ENCODE assay signal across 19 cellular contexts in the genomic region with DNA sequence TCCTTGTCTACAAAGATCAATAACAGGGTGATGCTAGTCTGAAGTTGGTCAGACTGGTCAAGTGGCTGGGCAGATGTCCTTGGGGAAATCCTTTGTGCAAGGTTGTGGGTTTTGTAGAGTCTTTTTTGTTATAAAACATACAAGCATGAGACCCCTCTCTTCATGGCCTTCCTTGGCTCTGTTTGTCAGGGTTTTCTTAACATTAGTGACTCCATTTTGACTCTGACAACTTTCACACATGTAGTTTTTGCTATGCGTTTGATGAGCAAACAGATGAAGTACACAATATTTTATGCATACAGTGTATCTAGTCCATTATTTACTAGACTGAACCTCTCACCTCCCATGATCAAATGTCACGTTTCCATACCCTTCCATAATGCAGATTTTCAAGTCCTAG.
A peak's percentile ranks its signal among the peaks of the same experiment; 100 is the strongest.
DNase-seq lines count a peak whose midpoint lies in the region; ATAC-seq, FAIRE-seq and TF ChIP-seq lines count a peak whose summit lies in the region.
"Had no signal": no experiment of that assay in that cellular context is flagged by ENCODE, and none has a peak within 500 bp of the region (broad histone marks: within the 10 kb centered on the region; RNA-seq: fewer than 3 reads in every experiment).

No MANE protein-coding gene starts in this region.

- H3K9me3 ChIP-seq in K562 (replicated peaks; ENCODE audit: control insufficient read depth, insufficient read depth, low read depth, low read length) = no peaks in the 10 kb centered on the region
- H3K9me3 ChIP-seq: BE2C had no signal

- TF ChIP-seq RAD21 in K562 (CRISPR knock-in tag; conservative IDR thresholded peaks at IDR 0.05 in 1 of 2, IDR thresholded peaks at IDR 0.05 in 1 of 2) = no peak

- TF ChIP-seq POLR2A in K562 (conservative IDR thresholded peaks at IDR 0.05) = no peak

- H3K9me1 ChIP-seq in K562 (ENCODE audit: control insufficient read depth, insufficient read depth, low read length) = no peaks in the 10 kb centered on the region

- peaks cover 34% of the 10 kb centered on the region for H3K4me1 Mint-ChIP-seq in activated CD4-positive, alpha-beta T cell treated with anti-CD3 and anti-CD28 coated beads, Interleukin-2, amount 10 ng/mL, durations not matched to agents 24 days and 14 days
- peaks cover 36% of the 10 kb centered on the region for H3K4me1 Mint-ChIP-seq in activated CD4-positive, alpha-beta memory T cell treated with anti-CD3 and anti-CD28 coated beads for 36 hours (ENCODE audit: low read depth)

- peaks cover under 1% of the 10 kb centered on the region for H3K36me3 Mint-ChIP-seq in activated CD4-positive, alpha-beta T cell treated with anti-CD3 and anti-CD28 coated beads, Interleukin-2, amount 10 ng/mL, durations not matched to agents 24 days and 14 days (ENCODE audit: low read depth)
- no peaks in the 10 kb centered on the region for H3K36me3 Mint-ChIP-seq in activated CD4-positive, alpha-beta memory T cell treated with anti-CD3 and anti-CD28 coated beads for 36 hours

- H3K4me1 ChIP-seq in ACC112 (ENCODE audit: control insufficient read depth, insufficient read depth, low read length, unreplicated experiment) (peaks cover 39% of the 10 kb centered on the region), K562 (replicated peaks in 1 of 2; ENCODE audit: control insufficient read depth in 2 of 2, insufficient read depth in 2 of 2, low read length in 2 of 2) (peaks cover 0 to 2% of the 10 kb centered on the region in 2 experiments; a peak in 2 of 5 replicates)

- WGBS in K562 (ENCODE audit: insufficient coverage, low coverage, missing lambda C conversion rate) = 29% methylated on average over 2 of the region's 2 CpGs

- TF ChIP-seq CTCF in K562 (IDR thresholded peaks at IDR 0.05 in 2 of 3, conservative IDR thresholded peaks at IDR 0.05 in 1 of 3; ENCODE audit: insufficient read depth in 2 of 3, low read depth in 1 of 3, low read length in 3 of 3) (no peak), dorsolateral prefrontal cortex (IDR thresholded peaks at IDR 0.05 in 54 of 56, conservative IDR thresholded peaks at IDR 0.05 in 2 of 56; ENCODE audit: low read depth in 1 of 56, partially characterized antibody in 56 of 56) (no peak)

- H3K27me3 ChIP-seq in ACC112 (ENCODE audit: insufficient read depth, low read length) = no peaks in the 10 kb centered on the region
- H3K27me3 ChIP-seq in K562 (ENCODE audit: control insufficient read depth in 2 of 2, insufficient read depth in 2 of 2, low read length in 2 of 2) = no peaks in the 10 kb centered on the region
- no peaks in the 10 kb centered on the region for H3K27me3 ChIP-seq in dorsolateral prefrontal cortex
- H3K27me3 ChIP-seq: BE2C had no signal

- CTCF ChIA-PET in activated CD4-positive, alpha-beta memory T cell treated with anti-CD3 and anti-CD28 coated beads for 36 hours (lab: Charles Lee) = no interaction called here
- CTCF ChIA-PET in K562 (lab: Yijun Ruan, JAX; ENCODE audit: low intra/inter-chr PET ratio) = no interaction called here

- no peak for FAIRE-seq in K562 (lab: Jason Lieb, UNC)
- FAIRE-seq: A204.1, D721Med had no signal

- H3K4me3 ChIP-seq in ACC112 (ENCODE audit: low read depth, low read length) = no peak overlapping the region
- H3K4me3 ChIP-seq in K562 = no peak overlapping the region
- H3K4me3 ChIP-seq in dorsolateral prefrontal cortex = no peak overlapping the region

- H3K9me3 Mint-ChIP-seq in activated CD4-positive, alpha-beta T cell treated with anti-CD3 and anti-CD28 coated beads, Interleukin-2, amount 10 ng/mL, durations not matched to agents 24 days and 14 days = peaks cover 10% of the 10 kb centered on the region
- H3K9me3 Mint-ChIP-seq in activated CD4-positive, alpha-beta memory T cell treated with anti-CD3 and anti-CD28 coated beads for 36 hours = no peaks in the 10 kb centered on the region

- H3K4me3 Mint-ChIP-seq in activated CD4-positive, alpha-beta T cell treated with anti-CD3 and anti-CD28 coated beads, Interleukin-2, amount 10 ng/mL, durations not matched to agents 24 days and 14 days = no peak overlapping the region
- no peak overlapping the region for H3K4me3 Mint-ChIP-seq in activated CD4-positive, alpha-beta memory T cell treated with anti-CD3 and anti-CD28 coated beads for 36 hours

- no peak overlapping the region for H2AFZ ChIP-seq in ACC112 (ENCODE audit: low read length, unreplicated experiment)
- no peak overlapping the region for H2AFZ ChIP-seq in K562 (ENCODE audit: low read depth, low read length)

- H3K27me3 Mint-ChIP-seq in activated CD4-positive, alpha-beta T cell treated with anti-CD3 and anti-CD28 coated beads, Interleukin-2, amount 10 ng/mL, durations not matched to agents 24 days and 14 days = no peaks in the 10 kb centered on the region
- H3K27me3 Mint-ChIP-seq in activated CD4-positive, alpha-beta memory T cell treated with anti-CD3 and anti-CD28 coated beads for 36 hours = peaks cover 3% of the 10 kb centered on the region

- TF ChIP-seq EP300 in K562 (IDR thresholded peaks at IDR 0.05; ENCODE audit: low read length) = no peak

- intact Hi-C loops in activated CD4-positive, alpha-beta T cell treated with anti-CD3 and anti-CD28 coated beads, Interleukin-2, amount 10 ng/mL, durations not matched to agents 24 days and 14 days (cut with micrococcal nuclease) = loop anchor here (1.0 kb wide), 3 partner anchors 12 to 78 kb away; no protein-coding TSS in a partner anchor
- intact Hi-C loops in activated CD4-positive, alpha-beta memory T cell treated with anti-CD3 and anti-CD28 coated beads for 36 hours (cut with micrococcal nuclease) = loop anchor here (1.0 to 10.0 kb wide), 8 partner anchors 15 to 332 kb away; no protein-coding TSS in a partner anchor
- intact Hi-C loops in K562 (cut with micrococcal nuclease) (no loop called here), dorsolateral prefrontal cortex (cut with DNase I) (no loop called here)

- H3K9ac ChIP-seq in K562 (ENCODE audit: insufficient read depth in 1 of 2, low read depth in 2 of 2, low read length in 2 of 2) = no peak overlapping the region

- no peak for ATAC-seq in K562

- POLR2A ChIA-PET in activated CD4-positive, alpha-beta memory T cell treated with anti-CD3 and anti-CD28 coated beads for 36 hours (lab: Charles Lee) = interaction anchor here (0.6 to 1.0 kb wide), 3 partner anchors 12 to 194 kb away, joined by 3 read pairs; partner anchors contain the start of gene KLF7
- POLR2A ChIA-PET in K562 (lab: Yijun Ruan, JAX) = no interaction called here

- H3K27ac Mint-ChIP-seq in activated CD4-positive, alpha-beta T cell treated with anti-CD3 and anti-CD28 coated beads, Interleukin-2, amount 10 ng/mL, durations not matched to agents 24 days and 14 days = peak overlapping the region; percentile 57
- peak overlapping the region; percentile 74 for H3K27ac Mint-ChIP-seq in activated CD4-positive, alpha-beta memory T cell treated with anti-CD3 and anti-CD28 coated beads for 36 hours

- no peak for DNase-seq in activated CD4-positive, alpha-beta T cell treated with anti-CD3 and anti-CD28 coated beads, Interleukin-2, amount 10 ng/mL, durations not matched to agents 24 days and 14 days
- DNase-seq in activated CD4-positive, alpha-beta T cell treated with anti-CD3 and anti-CD28 coated beads for 1 hour = no peak
- DNase-seq in activated CD4-positive, alpha-beta memory T cell treated with anti-CD3 and anti-CD28 coated beads for 36 hours = no peak
- no peak for DNase-seq in K562 (ENCODE audit: extremely low read depth in 1 of 4, low spot score in 3 of 4)
- DNase-seq in NK-92 treated with Interleukin-12 subunit alpha and Interleukin-12 subunit beta, amount 100 ng/mL, for 24 hours (lab: John Stamatoyannopoulos, UW) = no peak
- no peak for DNase-seq in dorsolateral prefrontal cortex
- DNase-seq in NCI-H2107 (lab: John Stamatoyannopoulos, UW) = no peak
- DNase-seq: BE2C, DMS79, NCI-H1105, NCI-H146, NCI-H2029, NCI-H2171 treated with DMSO at 0.1 percent for 48 hours, NCI-H446 treated with DMSO at 0.1 percent for 48 hours, NCI-H526 treated with DMSO at 0.1 percent for 48 hours, SHP77 had no signal

- H3K79me2 ChIP-seq in ACC112 (ENCODE audit: control insufficient read depth, insufficient read depth, low read length, unreplicated experiment) = no peaks in the 10 kb centered on the region
- H3K79me2 ChIP-seq in K562 (ENCODE audit: control insufficient read depth, insufficient read depth, low read length) = no peaks in the 10 kb centered on the region

- BruUV-seq in K562 (replicated peaks; lab: Mats Ljungman, UMichigan) = no TSS peak

- H3K27ac ChIP-seq in ACC112 (ENCODE audit: low read depth, low read length) (peak overlapping the region; percentile 22; the same call in 1 of the 2 replicates), K562 (ENCODE audit: extremely low read depth, low read depth, low read length) (no peak overlapping the region), dorsolateral prefrontal cortex (no peak overlapping the region)

- in situ Hi-C loops in K562 (cut with MboI) = no loop called here

- no peak overlapping the region for H3K4me2 ChIP-seq in K562 (ENCODE audit: insufficient read depth, low read length)

- H3K36me3 ChIP-seq in ACC112 (ENCODE audit: insufficient read depth, low read length) = no peaks in the 10 kb centered on the region
- H3K36me3 ChIP-seq in K562 (ENCODE audit: control insufficient read depth, insufficient read depth, low read length) = no peaks in the 10 kb centered on the region
- H3K36me3 ChIP-seq: BE2C had no signal

- H4K20me1 ChIP-seq in K562 (replicated peaks; ENCODE audit: control insufficient read depth, insufficient read depth, low read length) = no peaks in the 10 kb centered on the region

TF ChIP-seq in K562, 482 proteins besides CTCF, POLR2A, EP300 and RAD21 (continues in another document):
- TF ChIP-seq PTTG1 (tag; IDR thresholded peaks at IDR 0.05; ENCODE audit: low read depth) = 0 out of 2 replicates have a peak, but pooled peaks have one; percentile 36
- TF ChIP-seq SMARCA5 (IDR thresholded peaks at IDR 0.05) = no peak
- no peak for TF ChIP-seq TAF9B (IDR thresholded peaks at IDR 0.05; ENCODE audit: partially characterized antibody)
- TF ChIP-seq ZNF445 (CRISPR knock-in tag; IDR thresholded peaks at IDR 0.05; ENCODE audit: low read depth) = no peak

Comparison
In these comparisons a context has a peak if more than half of its experiments do, and no peak if none do; other contexts are left out.
1. intact Hi-C loops: an anchor here in activated CD4-positive, alpha-beta T cell treated with anti-CD3 and anti-CD28 coated beads, Interleukin-2, amount 10 ng/mL, durations not matched to agents 24 days and 14 days (1.0 kb wide) and activated CD4-positive, alpha-beta memory T cell treated with anti-CD3 and anti-CD28 coated beads for 36 hours (1.0 to 10.0 kb wide); none called in K562 and dorsolateral prefrontal cortex.